1 cellular context compared by ENCODE assay signal in the genomic region with DNA sequence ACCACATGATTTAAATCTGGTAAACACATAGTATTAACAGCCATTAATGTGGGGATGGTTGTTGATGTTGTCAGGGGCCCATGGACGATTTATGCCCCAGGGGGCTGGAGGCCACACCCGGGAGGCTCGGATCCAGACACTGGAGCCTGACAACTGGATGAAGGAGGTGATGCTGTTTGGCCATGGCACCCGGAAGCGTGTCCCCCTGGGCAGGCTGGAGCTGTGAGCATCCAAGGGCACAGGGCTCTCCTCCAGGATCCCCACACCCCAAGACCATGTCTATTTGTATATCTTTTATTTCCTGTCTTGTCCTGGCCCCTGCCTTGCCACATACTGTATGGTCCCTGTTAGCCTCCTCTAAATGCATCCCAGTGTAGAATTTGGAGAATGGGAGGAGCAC.
TF ChIP-seq lines count a peak whose summit lies in the region.

No MANE protein-coding gene starts in this region.

TF ChIP-seq in K562, 482 proteins besides CTCF, POLR2A, EP300 and RAD21:
- TF ChIP-seq, protein P1, sequence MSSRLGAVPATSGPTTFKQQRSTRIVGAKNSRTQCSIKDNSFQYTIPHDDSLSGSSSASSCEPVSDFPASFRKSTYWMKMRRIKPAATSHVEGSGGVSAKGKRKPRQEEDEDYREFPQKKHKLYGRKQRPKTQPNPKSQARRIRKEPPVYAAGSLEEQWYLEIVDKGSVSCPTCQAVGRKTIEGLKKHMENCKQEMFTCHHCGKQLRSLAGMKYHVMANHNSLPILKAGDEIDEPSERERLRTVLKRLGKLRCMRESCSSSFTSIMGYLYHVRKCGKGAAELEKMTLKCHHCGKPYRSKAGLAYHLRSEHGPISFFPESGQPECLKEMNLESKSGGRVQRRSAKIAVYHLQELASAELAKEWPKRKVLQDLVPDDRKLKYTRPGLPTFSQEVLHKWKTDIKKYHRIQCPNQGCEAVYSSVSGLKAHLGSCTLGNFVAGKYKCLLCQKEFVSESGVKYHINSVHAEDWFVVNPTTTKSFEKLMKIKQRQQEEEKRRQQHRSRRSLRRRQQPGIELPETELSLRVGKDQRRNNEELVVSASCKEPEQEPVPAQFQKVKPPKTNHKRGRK (tag; IDR thresholded peaks at IDR 0.05) = 0 out of 2 replicates have a peak, but pooled peaks have one; percentile 4
- no peak for TF ChIP-seq CHCHD3 (CRISPR knock-in tag; IDR thresholded peaks at IDR 0.05)
TF ChIP-seq in K562: peak in this region for 1.
